29 cellular contexts compared by ENCODE assay signal in the genomic region with DNA sequence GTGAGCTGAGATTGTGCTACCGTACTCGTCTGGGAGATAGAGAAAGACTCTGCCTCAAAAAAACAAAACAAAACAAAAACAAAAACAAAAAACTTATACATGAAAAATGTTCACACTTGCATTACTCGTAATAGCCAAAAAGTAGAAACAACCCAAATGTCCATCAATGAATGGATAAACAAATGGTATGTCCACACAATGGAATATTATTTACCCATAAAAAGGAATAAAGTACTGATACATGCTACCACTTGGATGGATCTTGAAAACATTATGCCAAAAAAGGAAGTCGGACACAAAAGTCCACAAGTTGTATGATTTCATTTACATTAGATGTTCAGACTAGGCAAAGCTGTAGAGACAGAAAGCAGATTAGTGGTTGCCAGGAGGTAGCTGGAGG. TPM values are rescaled to one million over a fixed set of nuclear protein-coding genes. Genes with fewer than 3 reads are reported as not detected.
"Had no signal": no experiment of that assay in that cellular context is flagged by ENCODE, and none has a peak within 500 bp of the region (broad histone marks: within the 10 kb centered on the region; RNA-seq: fewer than 3 reads in every experiment).

No MANE protein-coding gene starts in this region.

- H3K27me3 Mint-ChIP-seq: dendritic cell treated with granulocyte-macrophage colony-stimulating factor and Interleukin-4, amounts not matched to agents 40 ng/mL and 50 ng/mL, for 4 days; effector memory CD8-positive, alpha-beta T cell; naive thymus-derived CD4-positive, alpha-beta T cell had no signal

- DNase-seq: cortex of kidney; effector CD8-positive, alpha-beta T cell; effector memory CD8-positive, alpha-beta T cell; endodermal cell; erythroblast; esophagus squamous epithelium; foreskin fibroblast; foreskin melanocyte; gastrocnemius medialis; glutamatergic neuron; head of caudate nucleus; heart right ventricle; hippocampal formation; left cardiac atrium; left lung; left ventricle myocardium superior; lower lobe of right lung; mesendoderm; midbrain; naive thymus-derived CD4-positive, alpha-beta T cell had no signal

- H3K4me1 ChIP-seq: esophagus squamous epithelium, gastrocnemius medialis, heart right ventricle, left lung, lower lobe of right lung had no signal

- H3K9me3 Mint-ChIP-seq: dendritic cell treated with granulocyte-macrophage colony-stimulating factor and Interleukin-4, amounts not matched to agents 40 ng/mL and 50 ng/mL, for 4 days; naive thymus-derived CD4-positive, alpha-beta T cell had no signal

- H3K4me3 ChIP-seq: esophagus squamous epithelium, gastrocnemius medialis, heart right ventricle, left lung, lower lobe of right lung had no signal

- H3K27ac Mint-ChIP-seq: dendritic cell treated with granulocyte-macrophage colony-stimulating factor and Interleukin-4, amounts not matched to agents 40 ng/mL and 50 ng/mL, for 4 days; endodermal cell had no signal

- H3K4me3 Mint-ChIP-seq: dendritic cell treated with granulocyte-macrophage colony-stimulating factor and Interleukin-4, amounts not matched to agents 40 ng/mL and 50 ng/mL, for 4 days; effector memory CD8-positive, alpha-beta T cell; endodermal cell; naive thymus-derived CD4-positive, alpha-beta T cell had no signal

- H3K27me3 ChIP-seq: esophagus squamous epithelium, gastrocnemius medialis, heart right ventricle, left lung had no signal

- H3K27ac ChIP-seq: epithelial cell of prostate, esophagus squamous epithelium, gastrocnemius medialis, heart right ventricle, left lung, lower lobe of right lung had no signal

- H3K9me3 ChIP-seq: esophagus squamous epithelium, gastrocnemius medialis, left lung, lower lobe of right lung had no signal

- ATAC-seq: effector memory CD8-positive, alpha-beta T cell; esophagus mucosa; gastrocnemius medialis; heart right ventricle; left cardiac atrium; left lung; left ventricle myocardium superior; lower lobe of right lung; naive thymus-derived CD4-positive, alpha-beta T cell had no signal

RNA-seq across cellular contexts. Expression of a gene that starts 44.5 kb away (rescaled TPM):
- total RNA-seq: dermis microvascular lymphatic vessel endothelial cell; esophagus mucosa; glomerular endothelial cell; kidney epithelial cell; left ventricle myocardium superior; lower leg skin; lung microvascular endothelial cell; naive thymus-derived CD4-positive, alpha-beta T cell had no signal

RNA-seq across cellular contexts. Expression of a gene that starts 49.6 kb away (rescaled TPM):
- total RNA-seq: dermis microvascular lymphatic vessel endothelial cell, esophagus mucosa, esophagus squamous epithelium, gastrocnemius medialis, glomerular endothelial cell, kidney epithelial cell, left cardiac atrium, left ventricle myocardium superior, lower leg skin, lung microvascular endothelial cell, mononuclear cell had no signal
